Comparison of ENCODE assay signal across 8 cellular contexts in genomic region chr20:17654649-17655285, GRCh38. TPM values are rescaled to one million over a fixed set of nuclear protein-coding genes. Genes with fewer than 3 reads are reported as not detected.
DNase-seq lines count a peak whose midpoint lies in the region; ATAC-seq and TF ChIP-seq lines count a peak whose summit lies in the region.

No MANE protein-coding gene starts in this region.

- no peak overlapping the region for H3K4me3 ChIP-seq in fibroblast of mammary gland (ENCODE audit: control insufficient read depth, low read depth, low read length)

- peaks cover 6% of the 10 kb centered on the region for H3K4me1 Mint-ChIP-seq in progenitor cell of endocrine pancreas (ENCODE audit: low read depth)

- H3K9me3 Mint-ChIP-seq in progenitor cell of endocrine pancreas (ENCODE audit: low read depth) = no peaks in the 10 kb centered on the region

- H3K4me3 Mint-ChIP-seq in progenitor cell of endocrine pancreas (ENCODE audit: low read depth) = no peak overlapping the region

- no peak overlapping the region for H3K27ac Mint-ChIP-seq in progenitor cell of endocrine pancreas

- DNase-seq in G401 (ENCODE audit: low spot score) (peak; percentile 23), NCI-H226 (peak; percentile 27), fibroblast of mammary gland (ENCODE audit: low read depth) (peak; percentile 64), progenitor cell of endocrine pancreas (ENCODE audit: low spot score, unreplicated experiment) (peak; percentile 39), Kasumi-1 (lab: John Stamatoyannopoulos, UW) (no peak)
- no peak for DNase-seq in activated CD8-positive, alpha-beta memory T cell treated with anti-CD3 and anti-CD28 coated beads, Interleukin-2, amount 50 U/mL, for 4 hours

- peaks cover 33% of the 10 kb centered on the region for H3K36me3 Mint-ChIP-seq in progenitor cell of endocrine pancreas (ENCODE audit: insufficient read depth)

- TF ChIP-seq CTCF in fibroblast of mammary gland (conservative IDR thresholded peaks at IDR 0.05; ENCODE audit: control insufficient read depth, insufficient read depth, low read depth, low read length) = peak; percentile 70
- peak; percentile 82 for TF ChIP-seq CTCF in progenitor cell of endocrine pancreas (IDR thresholded peaks at IDR 0.05; ENCODE audit: unreplicated experiment)

- in situ Hi-C loops in G401 (cut with HindIII; ENCODE audit: low sequenced_read_pairs) = no loop called here

- no peak for ATAC-seq in GM18517 (IDR thresholded peaks at IDR 0.05; ENCODE audit: unreplicated experiment)
- no peak for ATAC-seq in HG03469 (IDR thresholded peaks at IDR 0.05; ENCODE audit: unreplicated experiment)

- H3K27me3 Mint-ChIP-seq in progenitor cell of endocrine pancreas = no peaks in the 10 kb centered on the region

RNA-seq across cellular contexts. Expression of gene RRBP1, which starts 27.3 kb away (rescaled TPM):
- 49.2 and 67.8 TPM in 2 replicates for total RNA-seq in G401 (2014; rRNA removed; shearing (Covaris generic))
- total RNA-seq in progenitor cell of endocrine pancreas = 222 and 242 TPM in 2 replicates

RNA-seq across cellular contexts. Expression of gene BANF2, which starts 45.0 kb away (rescaled TPM):
- total RNA-seq in G401 (2014; rRNA removed; shearing (Covaris generic)) = not detected in 2 replicates
- total RNA-seq in progenitor cell of endocrine pancreas = not detected in 2 replicates

Comparison
In these comparisons a context has a peak if more than half of its experiments do, and no peak if none do; other contexts are left out.
1. DNase-seq: peak in G401 (single experiment), NCI-H226 (single experiment), fibroblast of mammary gland (single experiment) and progenitor cell of endocrine pancreas (single experiment); none in Kasumi-1 (0 of 2) and activated CD8-positive, alpha-beta memory T cell treated with anti-CD3 and anti-CD28 coated beads, Interleukin-2, amount 50 U/mL, for 4 hours (single experiment).